In genomic region chr7:35712563-35713226, GRCh38 we compare ENCODE assay signal across 19 cellular contexts.
"Had no signal": no experiment of that assay in that cellular context is flagged by ENCODE, and none has a peak within 500 bp of the region (broad histone marks: within the 10 kb centered on the region; RNA-seq: fewer than 3 reads in every experiment).

No MANE protein-coding gene starts in this region.

- H3K36me3 ChIP-seq: gastrocnemius medialis, heart right ventricle, suprapubic skin, thyroid gland, upper lobe of left lung, uterus had no signal

- DNase-seq: effector CD8-positive, alpha-beta T cell; gastrocnemius medialis; heart right ventricle; hypothalamus; mammary epithelial cell; naive thymus-derived CD4-positive, alpha-beta T cell; nephron progenitor cell; psoas muscle; retina; stimulated activated naive CD4-positive, alpha-beta T cell treated with Interleukin-2 at 50 U/mL for 16 hours; thyroid gland; upper lobe of left lung; uterus had no signal

- ATAC-seq: esophagus mucosa; gastrocnemius medialis; heart right ventricle; left lobe of liver; naive thymus-derived CD4-positive, alpha-beta T cell; psoas muscle; sciatic nerve had no signal

- H3K4me3 ChIP-seq: coronary artery, gastrocnemius medialis, heart right ventricle, psoas muscle, suprapubic skin, thyroid gland, upper lobe of left lung, uterus had no signal

- FAIRE-seq: islet of Langerhans had no signal

- H3K9me3 ChIP-seq: gastrocnemius medialis, heart right ventricle, psoas muscle, suprapubic skin, thyroid gland, upper lobe of left lung, uterus had no signal

- H3K4me1 ChIP-seq: uterus had no signal

- H3K27me3 ChIP-seq: gastrocnemius medialis, heart right ventricle, suprapubic skin, thyroid gland, upper lobe of left lung, uterus had no signal

- H3K27ac ChIP-seq: coronary artery, gastrocnemius medialis, heart right ventricle, psoas muscle, suprapubic skin, thyroid gland, upper lobe of left lung, uterus had no signal
